In genomic region chr13:63336549-63336948, GRCh38 we compare ENCODE assay signal across 5 cellular contexts.
"Had no signal": no experiment of that assay in that cellular context is flagged by ENCODE, and none has a peak within 500 bp of the region (broad histone marks: within the 10 kb centered on the region; RNA-seq: fewer than 3 reads in every experiment).

No MANE protein-coding gene starts in this region.

- H3K4me2 ChIP-seq: GM23338 had no signal

- ATAC-seq: GM23338 had no signal

- H2AFZ ChIP-seq: GM23338 had no signal

- H3K27ac Mint-ChIP-seq: GM23338, H9 had no signal

- H3K4me1 Mint-ChIP-seq: GM23338, H9 had no signal

- H3K4me3 ChIP-seq: GM23338 had no signal

- H3K4me3 Mint-ChIP-seq: GM23338 had no signal

- DNase-seq: H9, HCEC 1CT, IMR-90, KBM-7 had no signal

- H3K9me3 Mint-ChIP-seq: GM23338 had no signal
